ENCODE assay signal across 8 cellular contexts in the genomic region with DNA sequence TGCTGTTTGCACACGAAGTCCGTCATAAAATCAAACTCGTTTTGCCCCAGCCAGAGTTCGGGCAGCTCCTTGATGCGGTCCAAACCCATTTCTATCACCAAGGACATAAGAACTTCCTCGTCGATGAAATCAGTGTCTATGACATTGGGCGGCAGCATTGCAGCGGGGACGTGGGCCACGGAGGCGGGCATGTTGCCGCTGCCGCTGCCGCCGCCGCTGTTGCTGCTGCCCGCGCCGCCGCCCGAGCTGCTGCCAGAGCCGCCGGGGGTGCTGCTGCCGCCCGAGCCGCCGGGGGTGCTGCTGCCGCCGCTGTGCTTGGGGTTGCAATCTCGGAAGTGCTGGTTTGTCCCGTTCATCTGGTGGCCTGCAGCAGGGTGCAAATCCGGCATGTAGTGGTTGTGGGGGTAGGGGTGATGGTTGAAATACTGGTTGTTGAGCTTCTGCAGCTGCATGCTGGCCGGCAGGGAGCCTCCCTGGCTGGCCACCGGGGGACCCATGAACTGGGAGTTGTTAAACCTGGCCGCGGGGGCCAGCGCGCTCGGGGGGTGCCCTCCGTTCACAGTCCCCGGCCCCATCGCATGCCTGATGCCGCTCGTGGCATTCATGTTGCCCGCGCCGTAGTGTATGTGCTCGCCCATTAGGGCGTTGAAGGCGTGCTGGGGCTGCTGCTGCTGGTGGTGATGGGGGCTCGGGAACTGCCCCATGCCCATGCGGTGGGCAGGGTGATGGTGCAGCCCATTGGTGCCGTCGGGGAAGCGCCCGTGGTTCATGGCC. TPM values are rescaled to one million over a fixed set of nuclear protein-coding genes. Genes with fewer than 3 reads are reported as not detected.
DNase-seq lines count a peak whose midpoint lies in the region; ATAC-seq and TF ChIP-seq lines count a peak whose summit lies in the region.

No MANE protein-coding gene starts in this region.

- peaks cover 22% of the 10 kb centered on the region for H3K36me3 Mint-ChIP-seq in activated B cell treated with CpG ODN at 0.5 μM for 24 hours (ENCODE audit: low read depth)

- peaks cover 36% of the 10 kb centered on the region for H3K4me1 Mint-ChIP-seq in activated B cell treated with CpG ODN at 0.5 μM for 24 hours

- H3K27me3 ChIP-seq in kidney epithelial cell (ENCODE audit: control insufficient read depth, insufficient read depth, low read length) = no peaks in the 10 kb centered on the region

- CTCF ChIA-PET in activated B cell treated with CpG ODN at 0.5 μM for 24 hours (lab: Charles Lee) = interaction anchor here (0.8 to 4.9 kb wide), 10 partner anchors 9 to 566 kb away, joined by 3 to 34 read pairs (median 6); no protein-coding TSS in a partner anchor

- H3K27ac Mint-ChIP-seq in activated B cell treated with CpG ODN at 0.5 μM for 24 hours = peak overlapping the region; percentile 100

- H3K36me3 ChIP-seq in kidney epithelial cell (ENCODE audit: control insufficient read depth, insufficient read depth, low read length) = no peaks in the 10 kb centered on the region

- ATAC-seq in activated B cell treated with CpG ODN at 0.5 μM for 24 hours (ENCODE audit: low read depth) = peak; percentile 25

- no peaks in the 10 kb centered on the region for H3K9me3 Mint-ChIP-seq in activated B cell treated with CpG ODN at 0.5 μM for 24 hours

- peak overlapping the region; percentile 99 for H3K4me3 Mint-ChIP-seq in activated B cell treated with CpG ODN at 0.5 μM for 24 hours

- no peak for TF ChIP-seq POLR2A in NB4 (IDR thresholded peaks at IDR 0.05; ENCODE audit: extremely low read depth, insufficient read length)

- no peaks in the 10 kb centered on the region for H3K27me3 Mint-ChIP-seq in activated B cell treated with CpG ODN at 0.5 μM for 24 hours

- intact Hi-C loops in activated B cell treated with CpG ODN at 0.5 μM for 24 hours (cut with micrococcal nuclease) = loop anchor here (2.0 to 10.0 kb wide), 3 partner anchors 734 to 1547 kb away; no protein-coding TSS in a partner anchor

- no peak for TF ChIP-seq CTCF in NB4 (IDR thresholded peaks at IDR 0.05; ENCODE audit: low read depth, low read length)
- peak; percentile 15 for TF ChIP-seq CTCF in activated B cell treated with CpG ODN at 0.5 μM for 24 hours (IDR thresholded peaks at IDR 0.05)
- TF ChIP-seq CTCF in cardiac fibroblast (IDR thresholded peaks at IDR 0.05; ENCODE audit: low read depth, low read length) = peak; percentile 15
- no peak for TF ChIP-seq CTCF in kidney epithelial cell (IDR thresholded peaks at IDR 0.05; ENCODE audit: insufficient read depth, low read length, poor library complexity, severe bottlenecking)

- DNase-seq in GM03348 (ENCODE audit: low spot score) (peak; percentile 59), H4 (ENCODE audit: low spot score) (peak; percentile 24), NB4 (ENCODE audit: low read depth) (peak; percentile 81), activated B cell treated with CpG ODN at 0.5 μM for 24 hours (peak; percentile 73), cardiac fibroblast (ENCODE audit: low read depth in 2 of 2) (peak; percentile 55 to 75), kidney epithelial cell (ENCODE audit: low read depth) (no peak), NCI-H1048 (lab: John Stamatoyannopoulos, UW) (no peak)
- peak; percentile 28 to 32 for DNase-seq in stimulated activated CD4-positive, alpha-beta T cell treated with anti-CD3 and anti-CD28 coated beads, Interleukin-1b, Interleukin-23, amount 100 ng/mL, for 1 hour (ENCODE audit: low read depth in 2 of 2)

- H3K4me3 ChIP-seq in NB4 (ENCODE audit: low read depth, low read length) (peak overlapping the region; percentile 90), cardiac fibroblast (replicated peaks in 1 of 2; ENCODE audit: low read depth in 2 of 2, low read length in 2 of 2) (peak overlapping the region; percentile 92 to 93), kidney epithelial cell (ENCODE audit: low read depth, low read length) (peak overlapping the region; percentile 74)

- POLR2A ChIA-PET in activated B cell treated with CpG ODN at 0.5 μM for 24 hours (lab: Charles Lee) = interaction anchor here (0.6 to 4.2 kb wide), 26 partner anchors 8 to 779 kb away, joined by 3 to 42 read pairs (median 6); a partner anchor contains a TSS

RNA-seq across cellular contexts. Expression of a gene that starts 1.1 kb away (rescaled TPM):
- total RNA-seq in H4 (2014; rRNA removed; shearing (Covaris generic)) = 28.1 and 31.2 TPM in 2 replicates
- total RNA-seq in activated B cell treated with CpG ODN at 0.5 μM for 24 hours (20.7 and 22.5 TPM in 2 replicates), kidney epithelial cell (74.2 and 97.9 TPM in 2 replicates)

Comparison
In these comparisons a context has a peak if more than half of its experiments do, and no peak if none do; other contexts are left out.
1. DNase-seq: peak in GM03348 (single experiment), H4 (single experiment), NB4 (single experiment), activated B cell treated with CpG ODN at 0.5 μM for 24 hours (single experiment), cardiac fibroblast (2 of 2) and stimulated activated CD4-positive, alpha-beta T cell treated with anti-CD3 and anti-CD28 coated beads, Interleukin-1b, Interleukin-23, amount 100 ng/mL, for 1 hour (2 of 2); none in kidney epithelial cell (single experiment) and NCI-H1048 (single experiment).
2. CTCF ChIP-seq: peak in activated B cell treated with CpG ODN at 0.5 μM for 24 hours (single experiment) and cardiac fibroblast (single experiment); none in NB4 (single experiment) and kidney epithelial cell (single experiment).
3. Peak in every context shown above with its lines, with median percentiles within 50 percentile points of each other: H3K4me3 ChIP-seq.